Comparison of ENCODE assay signal across 9 cellular contexts in genomic region chr1:56709269-56709880, GRCh38.
A peak's percentile ranks its signal among the peaks of the same experiment; 100 is the strongest.
DNase-seq lines count a peak whose midpoint lies in the region; ATAC-seq, FAIRE-seq and TF ChIP-seq lines count a peak whose summit lies in the region.
"Had no signal": no experiment of that assay in that cellular context is flagged by ENCODE, and none has a peak within 500 bp of the region (broad histone marks: within the 10 kb centered on the region; RNA-seq: fewer than 3 reads in every experiment).

No MANE protein-coding gene starts in this region.

- no peak overlapping the region for H3K4me3 Mint-ChIP-seq in immature natural killer cell

- CTCF ChIA-PET in GM12878 (lab: Yijun Ruan, JAX) = interaction anchor here (0.6 to 3.9 kb wide), 32 partner anchors 9 to 1764 kb away, joined by 3 to 32 read pairs (median 4); no protein-coding TSS in a partner anchor

- BruUV-seq in GM12878 (replicated peaks; lab: Mats Ljungman, UMichigan) = no TSS peak

- H3K4me2 ChIP-seq in GM12878 (ENCODE audit: control insufficient read depth, insufficient read depth) = no peak overlapping the region

- DNase-seq in NCI-H510A treated with DMSO at 0.1 percent for 48 hours (lab: John Stamatoyannopoulos, UW) = peak; percentile 73
- DNase-seq in NCI-H510A (lab: John Stamatoyannopoulos, UW) = no peak
- peak; percentile 62 for DNase-seq in NCI-H345 (lab: John Stamatoyannopoulos, UW)
- DNase-seq in GM12878 (ENCODE audit: low read depth, low spot score) = no peak
- DNase-seq in immature natural killer cell = peak; percentile 2 to 7 (median 3)
- DNase-seq in thyroid gland = no peak
- DNase-seq in MG63 = no peak

- H3K9me3 ChIP-seq in GM12878 (replicated peaks; ENCODE audit: control insufficient read depth, insufficient read depth, low read length) (no peaks in the 10 kb centered on the region), thyroid gland (no peaks in the 10 kb centered on the region), MG63 (peaks cover under 1% of the 10 kb centered on the region; the same call in 1 of the 2 replicates)
- H3K9me3 ChIP-seq: Caco-2 had no signal

- no peaks in the 10 kb centered on the region for H3K4me1 Mint-ChIP-seq in immature natural killer cell

- intact Hi-C loops in GM12878 (cut with micrococcal nuclease; ENCODE audit: unreplicated experiment) = loop anchor here (2.0 to 5.0 kb wide), 5 partner anchors 113 to 1425 kb away; no protein-coding TSS in a partner anchor
- intact Hi-C loops in thyroid gland (cut with DNase I) = loop anchor here (5.0 kb wide), 1 partner anchor 1422 kb away; no protein-coding TSS in a partner anchor

- peak; percentile 45 for TF ChIP-seq RAD21 in GM12878 (IDR thresholded peaks at IDR 0.05; ENCODE audit: insufficient read depth, low read depth, low read length)

- SMC1A ChIA-PET in GM12878 (lab: Charles Lee; ENCODE audit: uncharacterized antibody, unreplicated experiment) = interaction anchor here (0.8 to 2.4 kb wide), 18 partner anchors 10 to 1452 kb away, joined by 3 to 10 read pairs (median 4); no protein-coding TSS in a partner anchor

- POLR2A ChIA-PET in GM12878 (lab: Charles Lee) = no interaction called here

- in situ Hi-C loops in GM12878 (cut with MboI) = loop anchor here (5.0 kb wide), 1 partner anchor 1427 kb away; no protein-coding TSS in a partner anchor

- H3K27ac Mint-ChIP-seq in immature natural killer cell = no peak overlapping the region

- TF ChIP-seq CTCF in GM12878 (IDR thresholded peaks at IDR 0.05 in 2 of 3, conservative IDR thresholded peaks at IDR 0.05 in 1 of 3; ENCODE audit: control insufficient read depth in 2 of 3, extremely low read depth in 1 of 3, insufficient read depth in 1 of 3, low read depth in 3 of 3, low read length in 3 of 3) (peak; percentile 33 to 57 (median 44); a peak in 4 of 6 replicates), thyroid gland (IDR thresholded peaks at IDR 0.05) (peak in 5 of 6 experiments; percentile 33 to 67 (median 59))

- FAIRE-seq in GM12878 (lab: Jason Lieb, UNC) = peak; percentile 61

- H3K4me1 ChIP-seq in GM12878 (ENCODE audit: control insufficient read depth, insufficient read depth, low read length) (no peaks in the 10 kb centered on the region), thyroid gland (no peaks in the 10 kb centered on the region)

- WGBS in GM12878 (ENCODE audit: insufficient coverage, insufficient replicate concordance, low lambda C conversion rate, missing lambda C conversion rate) = 0% methylated on average over 2 of the region's 2 CpGs
- WGBS in thyroid gland, 2 donors = 18 to 19% methylated on average over 2 of the region's 2 CpGs

- TF ChIP-seq POLR2A in GM12878 (IDR thresholded peaks at IDR 0.05; ENCODE audit: low read depth, low read length) = no peak
- no peak for TF ChIP-seq POLR2A in thyroid gland (IDR thresholded peaks at IDR 0.05)

- H3K27ac ChIP-seq in GM12878 (ENCODE audit: control insufficient read depth, insufficient read depth) (no peak overlapping the region), thyroid gland (no peak overlapping the region)

- no peak overlapping the region for H3K9ac ChIP-seq in GM12878 (ENCODE audit: control insufficient read depth, insufficient read depth, low read length)

- H3K27me3 ChIP-seq in GM12878 (replicated peaks in 1 of 2; ENCODE audit: control insufficient read depth in 2 of 2, insufficient read depth in 2 of 2, low read length in 1 of 2) (no peaks in the 10 kb centered on the region), thyroid gland (no peaks in the 10 kb centered on the region), MG63 (no peaks in the 10 kb centered on the region)

- H3K79me2 ChIP-seq in GM12878 (ENCODE audit: control insufficient read depth, insufficient read depth, low read length) = no peaks in the 10 kb centered on the region

- RAD21 ChIA-PET in GM12878 (lab: Charles Lee; ENCODE audit: unreplicated experiment) = interaction anchor here (0.9 to 2.1 kb wide), 9 partner anchors 10 to 1426 kb away, joined by 3 to 14 read pairs (median 4); no protein-coding TSS in a partner anchor

- peak; percentile 74 for ATAC-seq in HG02678 (IDR thresholded peaks at IDR 0.05; ENCODE audit: unreplicated experiment)
- ATAC-seq in GM12878 = peak; percentile 85

- H2AFZ ChIP-seq in GM12878 (ENCODE audit: control insufficient read depth, low read depth, low read length) = no peak overlapping the region

- H3K27me3 Mint-ChIP-seq in immature natural killer cell (ENCODE audit: low read depth in 3 of 3) = peaks cover 0 to 5% (median 0%) of the 10 kb centered on the region in 3 donors

- peaks cover 0 to 1% (median 0%) of the 10 kb centered on the region in 6 donors for H3K9me3 Mint-ChIP-seq in immature natural killer cell

- no peak overlapping the region for H3K4me3 ChIP-seq in GM12878
- no peak overlapping the region for H3K4me3 ChIP-seq in thyroid gland (replicated peaks in 1 of 3)
- no peak overlapping the region for H3K4me3 ChIP-seq in MG63

- TF ChIP-seq EP300 in GM12878 (IDR thresholded peaks at IDR 0.05; ENCODE audit: borderline replicate concordance in 1 of 2, control insufficient read depth in 1 of 2, low read depth in 2 of 2, low read length in 2 of 2) = no peak

- no peaks in the 10 kb centered on the region for H3K36me3 ChIP-seq in GM12878 (ENCODE audit: control insufficient read depth in 2 of 2, insufficient read depth in 2 of 2, low read length in 1 of 2)
- peaks cover 0 to under 1% of the 10 kb centered on the region in 2 donors for H3K36me3 ChIP-seq in thyroid gland
- no peaks in the 10 kb centered on the region for H3K36me3 ChIP-seq in MG63

- no peaks in the 10 kb centered on the region for H4K20me1 ChIP-seq in GM12878 (ENCODE audit: control insufficient read depth, insufficient read depth)

- no peaks in the 10 kb centered on the region for H3K36me3 Mint-ChIP-seq in immature natural killer cell

TF ChIP-seq in GM12878, 131 proteins besides CTCF, POLR2A, EP300 and RAD21:
- TF ChIP-seq SMC3 (IDR thresholded peaks at IDR 0.05; ENCODE audit: borderline replicate concordance, low read length) = peak; percentile 63; the same call in 1 of the 2 replicates
- no peak for TF ChIP-seq MEF2B (IDR thresholded peaks at IDR 0.05; ENCODE audit: partially characterized antibody, poor library complexity, severe bottlenecking)

Comparison
In these comparisons a context has a peak if more than half of its experiments do, and no peak if none do; other contexts are left out.
1. DNase-seq: peak in NCI-H510A treated with DMSO at 0.1 percent for 48 hours (single experiment), NCI-H345 (single experiment) and immature natural killer cell (3 of 3); none in NCI-H510A (single experiment), GM12878 (single experiment), thyroid gland (0 of 2) and MG63 (single experiment).